In genomic region chr19:17775991-17776803, GRCh38 we compare ENCODE assay signal across 1 cellular context.
TF ChIP-seq lines count a peak whose summit lies in the region.

No MANE protein-coding gene starts in this region.

TF ChIP-seq in GM12878, 131 proteins besides CTCF, POLR2A, EP300 and RAD21 (continued from another document and continues in another):
- no peak for TF ChIP-seq CUX1 (IDR thresholded peaks at IDR 0.05; ENCODE audit: insufficient replicate concordance, low read depth, low read length)
- TF ChIP-seq KDM1A (IDR thresholded peaks at IDR 0.05; ENCODE audit: borderline replicate concordance), result no peak
- TF ChIP-seq SP1 (IDR thresholded peaks at IDR 0.05; ENCODE audit: low read depth, low read length), result peak; percentile 68
- no peak for TF ChIP-seq NR2C1 (IDR thresholded peaks at IDR 0.05)
- peak; percentile 81; the same call in 1 of the 2 replicates for TF ChIP-seq ESRRA (IDR thresholded peaks at IDR 0.05; ENCODE audit: low read length)
- no peak for TF ChIP-seq BCLAF1 (IDR thresholded peaks at IDR 0.05)
- TF ChIP-seq HDGF (IDR thresholded peaks at IDR 0.05), result no peak
- TF ChIP-seq NBN (IDR thresholded peaks at IDR 0.05), result peak; percentile 97
- TF ChIP-seq SIN3A (IDR thresholded peaks at IDR 0.05; ENCODE audit: low read depth, low read length), result no peak
- TF ChIP-seq EGR1 (IDR thresholded peaks at IDR 0.05; ENCODE audit: borderline replicate concordance in 1 of 2, low read depth in 2 of 2, low read length in 2 of 2), result peak in 1 of 2 experiments; percentile 95; a peak in 2 of 3 replicates
- TF ChIP-seq ZBTB11 (CRISPR knock-in tag; IDR thresholded peaks at IDR 0.05), result no peak
- TF ChIP-seq USF1 (IDR thresholded peaks at IDR 0.05; ENCODE audit: borderline replicate concordance, extremely low read length, insufficient read depth, low read depth, low read length), result no peak
- no peak for TF ChIP-seq NR2C2 (IDR thresholded peaks at IDR 0.05; ENCODE audit: borderline replicate concordance, control insufficient read depth, insufficient read length, low read depth)
- 0 out of 4 replicates have a peak, but pooled peaks of 1 of the 2 experiments have one; percentile 38 for TF ChIP-seq SRF (IDR thresholded peaks at IDR 0.05; ENCODE audit: low read depth in 2 of 2, low read length in 2 of 2)
- no peak for TF ChIP-seq GABPA (IDR thresholded peaks at IDR 0.05; ENCODE audit: low read depth)
- no peak for TF ChIP-seq IRF5 (IDR thresholded peaks at IDR 0.05; ENCODE audit: borderline replicate concordance)
- TF ChIP-seq SREBF2 (IDR thresholded peaks at IDR 0.05; ENCODE audit: low read length), result no peak
- TF ChIP-seq SKIL (IDR thresholded peaks at IDR 0.05; ENCODE audit: low read depth, poor library complexity, severe bottlenecking), result peak; percentile 97
- no peak for TF ChIP-seq STAT3 (IDR thresholded peaks at IDR 0.05; ENCODE audit: low read depth, low read length)
- no peak for TF ChIP-seq ATF3 (IDR thresholded peaks at IDR 0.05; ENCODE audit: borderline replicate concordance, extremely low read depth, low read depth, low read length)
- no peak for TF ChIP-seq NFYA (IDR thresholded peaks at IDR 0.05; ENCODE audit: borderline replicate concordance, low read depth, low read length)
- TF ChIP-seq RAD51 (IDR thresholded peaks at IDR 0.05), result peak; percentile 34; the same call in 1 of the 2 replicates
- TF ChIP-seq MEF2A (IDR thresholded peaks at IDR 0.05; ENCODE audit: insufficient read depth, low read depth, low read length), result peak; percentile 60; the same call in 1 of the 2 replicates
- TF ChIP-seq FOXM1 (IDR thresholded peaks at IDR 0.05; ENCODE audit: low read depth, low read length), result peak; percentile 86; the same call in 1 of the 2 replicates
- peak; percentile 91 for TF ChIP-seq RUNX3 (IDR thresholded peaks at IDR 0.05; ENCODE audit: low read length)
- TF ChIP-seq SMAD5 (IDR thresholded peaks at IDR 0.05; ENCODE audit: low read depth), result no peak
- TF ChIP-seq CHD2 (IDR thresholded peaks at IDR 0.05; ENCODE audit: borderline replicate concordance, low read depth, low read length), result peak; percentile 24; the same call in 1 of the 2 replicates
- TF ChIP-seq PRDM15 (CRISPR knock-in tag; IDR thresholded peaks at IDR 0.05), result no peak
- no peak for TF ChIP-seq RCOR1 (conservative IDR thresholded peaks at IDR 0.05; ENCODE audit: low read depth, low read length)
- peak; percentile 86 for TF ChIP-seq RELA (IDR thresholded peaks at IDR 0.05; ENCODE audit: borderline replicate concordance, partially characterized antibody)
- no peak for TF ChIP-seq ZBTB33 (IDR thresholded peaks at IDR 0.05)
- peak; percentile 92 to 95 for TF ChIP-seq BHLHE40 (IDR thresholded peaks at IDR 0.05; ENCODE audit: borderline replicate concordance in 1 of 2, low read depth in 2 of 2, low read length in 1 of 2)
- no peak for TF ChIP-seq HDAC6 (IDR thresholded peaks at IDR 0.05; ENCODE audit: unreplicated experiment)
- no peak for TF ChIP-seq MYC (IDR thresholded peaks at IDR 0.05; ENCODE audit: insufficient read depth, insufficient read length, insufficient replicate concordance, low read length, severe bottlenecking)
